6 cellular contexts compared by ENCODE assay signal in genomic region chr7:151008511-151009323, GRCh38. TPM values are rescaled to one million over a fixed set of nuclear protein-coding genes. Genes with fewer than 3 reads are reported as not detected.
A peak's percentile ranks its signal among the peaks of the same experiment; 100 is the strongest.
DNase-seq lines count a peak whose midpoint lies in the region; ATAC-seq and TF ChIP-seq lines count a peak whose summit lies in the region.

No MANE protein-coding gene starts in this region.

- H3K36me3 ChIP-seq in urinary bladder (ENCODE audit: insufficient read depth): no peaks in the 10 kb centered on the region

- H3K4me1 ChIP-seq in urinary bladder (ENCODE audit: insufficient read depth): no peaks in the 10 kb centered on the region

- no peak overlapping the region for H3K27ac ChIP-seq in urinary bladder (ENCODE audit: low read depth)

- 40% methylated on average over 40 of the region's 40 CpGs for WGBS in urinary bladder

- DNase-seq in NB4 (ENCODE audit: low read depth) (peak; percentile 82), mucosa of gallbladder (ENCODE audit: low spot score) (peak; percentile 67), DMS153 (lab: John Stamatoyannopoulos, UW) (no peak)
- peak; percentile 54 for DNase-seq in activated naive CD8-positive, alpha-beta T cell treated with anti-CD3 and anti-CD28 coated beads, Interleukin-2, amount 50 U/mL, for 16 hours (ENCODE audit: low read depth, low spot score)

- H3K4me3 ChIP-seq in NB4 (ENCODE audit: low read depth, low read length) (peak overlapping the region; percentile 14), urinary bladder (ENCODE audit: low read depth, low read length) (peak overlapping the region; percentile 8)

- no peak for TF ChIP-seq POLR2A in NB4 (IDR thresholded peaks at IDR 0.05; ENCODE audit: extremely low read depth, insufficient read length)

- peak; percentile 72 for ATAC-seq in GM18520 (IDR thresholded peaks at IDR 0.05; ENCODE audit: unreplicated experiment)

- TF ChIP-seq CTCF in NB4 (IDR thresholded peaks at IDR 0.05; ENCODE audit: low read depth, low read length): peak; percentile 81

RNA-seq across cellular contexts. Expression of gene ATG9B, which starts 15.6 kb away (rescaled TPM):
- total RNA-seq in mucosa of gallbladder (1.2 TPM), urinary bladder (not detected)
- polyA plus RNA-seq in urinary bladder: 0.32 TPM

RNA-seq across cellular contexts. Expression of gene NOS3, which starts 17.9 kb away (rescaled TPM):
- total RNA-seq in mucosa of gallbladder (12.6 TPM), urinary bladder (6.0 TPM)
- polyA plus RNA-seq in urinary bladder: 15.8 TPM

RNA-seq across cellular contexts. Expression of gene ABCB8, which starts 19.5 kb away (rescaled TPM):
- total RNA-seq in mucosa of gallbladder: 43.9 TPM
- total RNA-seq in urinary bladder: 17.1 TPM
- 19.4 TPM for polyA plus RNA-seq in urinary bladder

RNA-seq across cellular contexts. Expression of gene KCNH2, which starts 30.6 kb away (rescaled TPM):
- total RNA-seq in mucosa of gallbladder (49.4 TPM), urinary bladder (9.9 TPM)
- polyA plus RNA-seq in urinary bladder: 48.5 TPM

RNA-seq across cellular contexts. Expression of gene ASIC3, which starts 39.6 kb away (rescaled TPM):
- total RNA-seq in mucosa of gallbladder: 4.4 TPM
- 1.1 TPM for total RNA-seq in urinary bladder
- 2.0 TPM for polyA plus RNA-seq in urinary bladder
